In the genomic region with DNA sequence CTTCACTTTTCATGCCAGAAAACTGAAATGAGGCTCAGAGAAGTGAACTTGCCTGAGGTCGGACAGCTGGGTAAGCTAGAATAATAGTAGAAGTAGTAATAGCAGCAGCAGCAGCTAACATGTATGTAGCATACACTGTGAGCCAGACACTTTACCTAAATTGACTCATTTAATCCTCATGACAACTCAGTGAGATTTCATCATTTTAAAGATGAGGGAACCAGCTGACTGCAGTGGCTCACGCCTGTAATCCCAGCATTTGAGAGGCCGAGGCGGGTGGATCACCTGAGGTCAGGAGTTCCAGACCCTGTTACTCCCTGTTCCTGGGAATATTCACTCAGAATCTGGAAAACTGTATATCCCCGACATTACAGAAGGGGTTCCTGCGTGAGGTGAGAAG, we compare ENCODE assay signal across 16 cellular contexts.
"Had no signal": no experiment of that assay in that cellular context is flagged by ENCODE, and none has a peak within 500 bp of the region (broad histone marks: within the 10 kb centered on the region; RNA-seq: fewer than 3 reads in every experiment).

No MANE protein-coding gene starts in this region.

- H3K9me3 Mint-ChIP-seq: activated naive CD4-positive, alpha-beta T cell treated with anti-CD3 and anti-CD28 coated beads, Interleukin-2, amount 50 U/mL, for 24 hours; central memory CD8-positive, alpha-beta T cell; endodermal cell; natural killer cell treated with Interleukin-12 subunit alpha and Interleukin-12 subunit beta and Interleukin-15 and Interleukin-18, amount 100 ng/mL, for 72 hours had no signal

- H3K4me1 ChIP-seq: colonic mucosa had no signal

- H3K9me3 ChIP-seq: colonic mucosa, lower lobe of right lung, tibial artery had no signal

- DNase-seq: activated CD4-positive, alpha-beta T cell treated with anti-CD3 and anti-CD28 coated beads, Interleukin-2, amount 50 U/mL, for 1 hour; activated CD8-positive, alpha-beta memory T cell treated with anti-CD3 and anti-CD28 coated beads for 24 hours; activated CD8-positive, alpha-beta memory T cell treated with anti-CD3 and anti-CD28 coated beads, Interleukin-2, amount 50 U/mL, for 48 hours; activated gamma-delta T cell; colonic mucosa; endodermal cell; erythroblast; lower lobe of right lung; stimulated activated CD4-positive, alpha-beta T cell treated with anti-CD3 and anti-CD28 coated beads, Interleukin-2, amount 100 ng/mL, for 24 hours; stimulated activated naive CD4-positive, alpha-beta T cell treated with Interleukin-2 at 50 U/mL for 16 hours; T1000; tibial artery had no signal

- H3K36me3 ChIP-seq: colonic mucosa, lower lobe of right lung had no signal

- H3K4me1 Mint-ChIP-seq: activated naive CD4-positive, alpha-beta T cell treated with anti-CD3 and anti-CD28 coated beads, Interleukin-2, amount 50 U/mL, for 24 hours; central memory CD8-positive, alpha-beta T cell had no signal

- H3K27me3 Mint-ChIP-seq: activated naive CD4-positive, alpha-beta T cell treated with anti-CD3 and anti-CD28 coated beads, Interleukin-2, amount 50 U/mL, for 24 hours had no signal

- H3K4me3 ChIP-seq: colonic mucosa, lower lobe of right lung, tibial artery had no signal

- H3K27ac Mint-ChIP-seq: activated naive CD4-positive, alpha-beta T cell treated with anti-CD3 and anti-CD28 coated beads, Interleukin-2, amount 50 U/mL, for 24 hours; endodermal cell; natural killer cell treated with Interleukin-12 subunit alpha and Interleukin-12 subunit beta and Interleukin-15 and Interleukin-18, amount 100 ng/mL, for 72 hours had no signal

- H3K36me3 Mint-ChIP-seq: activated naive CD4-positive, alpha-beta T cell treated with anti-CD3 and anti-CD28 coated beads, Interleukin-2, amount 50 U/mL, for 24 hours; natural killer cell treated with Interleukin-12 subunit alpha and Interleukin-12 subunit beta and Interleukin-15 and Interleukin-18, amount 100 ng/mL, for 72 hours had no signal

- H3K27me3 ChIP-seq: colonic mucosa, tibial artery had no signal

- H3K27ac ChIP-seq: colonic mucosa, lower lobe of right lung, tibial artery had no signal

- H3K4me3 Mint-ChIP-seq: activated naive CD4-positive, alpha-beta T cell treated with anti-CD3 and anti-CD28 coated beads, Interleukin-2, amount 50 U/mL, for 24 hours; central memory CD8-positive, alpha-beta T cell; endodermal cell; natural killer cell treated with Interleukin-12 subunit alpha and Interleukin-12 subunit beta and Interleukin-15 and Interleukin-18, amount 100 ng/mL, for 72 hours had no signal

- ATAC-seq: activated CD4-positive, CD25-positive, alpha-beta regulatory T cell treated with anti-CD3 and anti-CD28 coated beads, Interleukin-2, amount 50 U/mL, for 24 hours; lower lobe of right lung; natural killer cell treated with Interleukin-12 subunit alpha and Interleukin-12 subunit beta and Interleukin-15 and Interleukin-18, amount 100 ng/mL, for 72 hours had no signal
